Comparison of ENCODE assay signal across 12 cellular contexts in the genomic region with DNA sequence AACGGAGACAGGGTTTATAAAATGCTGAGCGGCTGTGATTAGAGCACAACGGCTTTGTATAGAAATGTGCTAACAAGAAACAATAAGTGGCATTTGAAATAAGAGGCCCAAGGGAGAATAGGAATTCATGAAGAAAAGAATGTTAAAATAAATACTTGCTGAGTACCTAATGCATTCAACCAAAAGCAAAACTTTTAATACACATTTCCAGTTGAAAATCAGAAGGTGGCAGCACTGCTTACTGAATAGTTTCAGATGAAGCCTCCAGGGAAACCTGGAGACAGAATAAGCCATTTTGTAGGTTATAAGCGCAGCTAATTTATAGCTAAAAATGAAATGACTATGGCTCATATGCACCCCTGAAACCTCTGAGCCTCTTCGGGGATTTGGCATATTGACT.
DNase-seq lines count a peak whose midpoint lies in the region; ATAC-seq and TF ChIP-seq lines count a peak whose summit lies in the region.
"Had no signal": no experiment of that assay in that cellular context is flagged by ENCODE, and none has a peak within 500 bp of the region (broad histone marks: within the 10 kb centered on the region; RNA-seq: fewer than 3 reads in every experiment).

No MANE protein-coding gene starts in this region.

- no peak for TF ChIP-seq POLR2A in body of pancreas (IDR thresholded peaks at IDR 0.05)

- ATAC-seq in body of pancreas (no peak), HG02623 (IDR thresholded peaks at IDR 0.05; ENCODE audit: unreplicated experiment) (no peak)

- no peaks in the 10 kb centered on the region for H3K27me3 Mint-ChIP-seq in activated naive CD8-positive, alpha-beta T cell treated with anti-CD3 and anti-CD28 coated beads for 36 hours

- no peaks in the 10 kb centered on the region for H3K36me3 ChIP-seq in body of pancreas (replicated peaks in 1 of 2; ENCODE audit: insufficient read depth in 1 of 2, low read depth in 2 of 2)
- H3K36me3 ChIP-seq in neuron (ENCODE audit: insufficient read depth, low read length) = no peaks in the 10 kb centered on the region
- H3K36me3 ChIP-seq: esophagus muscularis mucosa had no signal

- no peaks in the 10 kb centered on the region for H3K9me3 Mint-ChIP-seq in activated naive CD8-positive, alpha-beta T cell treated with anti-CD3 and anti-CD28 coated beads for 36 hours

- peak overlapping the region; percentile 78 for H2AFZ ChIP-seq in neuron (ENCODE audit: low read depth, low read length)

- H3K4me3 Mint-ChIP-seq in activated naive CD8-positive, alpha-beta T cell treated with anti-CD3 and anti-CD28 coated beads for 36 hours = no peak overlapping the region

- H3K36me3 Mint-ChIP-seq in activated naive CD8-positive, alpha-beta T cell treated with anti-CD3 and anti-CD28 coated beads for 36 hours = no peaks in the 10 kb centered on the region

- intact Hi-C loops in body of pancreas (cut with DNase I) = no loop called here

- WGBS in body of pancreas, 2 donors = 58 to 64% methylated on average over 5 of the region's 5 CpGs

- H3K9me3 ChIP-seq in body of pancreas = no peaks in the 10 kb centered on the region
- no peaks in the 10 kb centered on the region for H3K9me3 ChIP-seq in neuron (ENCODE audit: low read length)
- H3K9me3 ChIP-seq: esophagus muscularis mucosa had no signal

- H3K4me1 ChIP-seq in body of pancreas (no peaks in the 10 kb centered on the region), neuron (ENCODE audit: insufficient read depth, low read length) (peaks cover 7% of the 10 kb centered on the region)
- H3K4me1 ChIP-seq: esophagus muscularis mucosa had no signal

- H3K27ac ChIP-seq in body of pancreas = no peak overlapping the region
- H3K27ac ChIP-seq: esophagus muscularis mucosa, skin epidermis had no signal

- H3K4me3 ChIP-seq in body of pancreas (no peak overlapping the region), neuron (ENCODE audit: low read length) (no peak overlapping the region)
- H3K4me3 ChIP-seq: esophagus muscularis mucosa, skin epidermis had no signal

- H3K27me3 ChIP-seq in body of pancreas (no peaks in the 10 kb centered on the region), neuron (ENCODE audit: insufficient read depth, low read length) (no peaks in the 10 kb centered on the region)
- H3K27me3 ChIP-seq: esophagus muscularis mucosa had no signal

- TF ChIP-seq CTCF in body of pancreas (IDR thresholded peaks at IDR 0.05) = peak in 5 of 7 experiments; percentile 14 to 45 (median 33)

- DNase-seq in NCI-H510A treated with DMSO at 0.1 percent for 48 hours (lab: John Stamatoyannopoulos, UW) = peak; percentile 47
- DNase-seq in NCI-H510A (lab: John Stamatoyannopoulos, UW) = no peak
- peak; percentile 8 for DNase-seq in NCI-H1694 (lab: John Stamatoyannopoulos, UW)
- no peak for DNase-seq in body of pancreas
- no peak for DNase-seq in hepatic stellate cell (ENCODE audit: low spot score)
- DNase-seq in activated naive CD8-positive, alpha-beta T cell treated with anti-CD3 and anti-CD28 coated beads for 36 hours = no peak
- DNase-seq: activated CD4-positive, CD25-positive, alpha-beta regulatory T cell treated with anti-CD3 and anti-CD28 coated beads, Interleukin-2, amount 50 U/mL, for 72 hours; NCI-H187 had no signal

- H3K4me1 Mint-ChIP-seq in activated naive CD8-positive, alpha-beta T cell treated with anti-CD3 and anti-CD28 coated beads for 36 hours = no peaks in the 10 kb centered on the region

- H3K27ac Mint-ChIP-seq in activated naive CD8-positive, alpha-beta T cell treated with anti-CD3 and anti-CD28 coated beads for 36 hours = no peak overlapping the region

Comparison
In these comparisons a context has a peak if more than half of its experiments do, and no peak if none do; other contexts are left out.
1. DNase-seq: peak in NCI-H510A treated with DMSO at 0.1 percent for 48 hours (single experiment) and NCI-H1694 (single experiment); none in NCI-H510A (single experiment), body of pancreas (0 of 4), hepatic stellate cell (single experiment) and activated naive CD8-positive, alpha-beta T cell treated with anti-CD3 and anti-CD28 coated beads for 36 hours (single experiment).